In genomic region chr3:42666022-42666421, GRCh38 we compare ENCODE assay signal across 26 cellular contexts. TPM values are rescaled to one million over a fixed set of nuclear protein-coding genes. Genes with fewer than 3 reads are reported as not detected.
DNase-seq lines count a peak whose midpoint lies in the region; ATAC-seq and TF ChIP-seq lines count a peak whose summit lies in the region.
"Had no signal": no experiment of that assay in that cellular context is flagged by ENCODE, and none has a peak within 500 bp of the region (broad histone marks: within the 10 kb centered on the region; RNA-seq: fewer than 3 reads in every experiment).

No MANE protein-coding gene starts in this region.

- no peaks in the 10 kb centered on the region for H3K9me3 Mint-ChIP-seq in activated CD4-positive, alpha-beta memory T cell treated with anti-CD3 and anti-CD28 coated beads, Interleukin-2, amount 10 ng/mL, durations not matched to agents 7 days and 5 days
- H3K9me3 Mint-ChIP-seq in activated CD4-positive, alpha-beta memory T cell treated with anti-CD3 and anti-CD28 coated beads for 36 hours: no peaks in the 10 kb centered on the region
- peaks cover 8% of the 10 kb centered on the region for H3K9me3 Mint-ChIP-seq in nephron progenitor cell
- no peaks in the 10 kb centered on the region for H3K9me3 Mint-ChIP-seq in activated CD8-positive, alpha-beta T cell treated with anti-CD3 and anti-CD28 coated beads for 36 hours
- H3K9me3 Mint-ChIP-seq: activated B cell treated with CpG ODN at 0.5 μM for 24 hours; effector memory CD8-positive, alpha-beta T cell; mesothelial cell of epicardium had no signal

- no peak overlapping the region for H3K4me3 ChIP-seq in coronary artery
- no peak overlapping the region for H3K4me3 ChIP-seq in tibial artery
- H3K4me3 ChIP-seq: hepatocyte, stomach had no signal

- peaks cover 0 to 34% (median 25%) of the 10 kb centered on the region in 4 donors for H3K4me1 ChIP-seq in tibial artery

- no peak overlapping the region for H3K27ac Mint-ChIP-seq in activated CD4-positive, alpha-beta memory T cell treated with anti-CD3 and anti-CD28 coated beads, Interleukin-2, amount 10 ng/mL, durations not matched to agents 7 days and 5 days
- no peak overlapping the region for H3K27ac Mint-ChIP-seq in activated CD4-positive, alpha-beta memory T cell treated with anti-CD3 and anti-CD28 coated beads for 36 hours
- H3K27ac Mint-ChIP-seq in nephron progenitor cell: peak overlapping the region; percentile 81
- no peak overlapping the region for H3K27ac Mint-ChIP-seq in activated CD8-positive, alpha-beta T cell treated with anti-CD3 and anti-CD28 coated beads for 36 hours
- H3K27ac Mint-ChIP-seq: activated B cell treated with CpG ODN at 0.5 μM for 24 hours; effector memory CD8-positive, alpha-beta T cell; mesothelial cell of epicardium had no signal

- DNase-seq in activated CD4-positive, alpha-beta memory T cell treated with anti-CD3 and anti-CD28 coated beads, Interleukin-2, amount 10 ng/mL, durations not matched to agents 7 days and 5 days: peak; percentile 11
- no peak for DNase-seq in activated CD4-positive, alpha-beta memory T cell treated with anti-CD3 and anti-CD28 coated beads for 36 hours
- DNase-seq in coronary artery (ENCODE audit: low spot score) (no peak), nephron progenitor cell (no peak), tibial artery (peak in 1 of 2 donors; percentile 68)
- DNase-seq in activated CD8-positive, alpha-beta T cell treated with anti-CD3 and anti-CD28 coated beads for 36 hours: no peak
- DNase-seq: activated B cell treated with CpG ODN at 0.5 μM for 24 hours; DMS153; effector memory CD8-positive, alpha-beta T cell; Kasumi-1; NCI-H1092 treated with DMSO at 0.1 percent for 48 hours; NCI-H2107; NCI-H510A treated with DMSO at 0.1 percent for 48 hours; retina; SIG-M5; stomach had no signal

- H3K4me1 Mint-ChIP-seq in activated CD4-positive, alpha-beta memory T cell treated with anti-CD3 and anti-CD28 coated beads, Interleukin-2, amount 10 ng/mL, durations not matched to agents 7 days and 5 days: no peaks in the 10 kb centered on the region
- H3K4me1 Mint-ChIP-seq in activated CD4-positive, alpha-beta memory T cell treated with anti-CD3 and anti-CD28 coated beads for 36 hours (ENCODE audit: low read depth): no peaks in the 10 kb centered on the region
- H3K4me1 Mint-ChIP-seq in nephron progenitor cell: peaks cover 15% of the 10 kb centered on the region
- H3K4me1 Mint-ChIP-seq in activated CD8-positive, alpha-beta T cell treated with anti-CD3 and anti-CD28 coated beads for 36 hours (ENCODE audit: low read depth): no peaks in the 10 kb centered on the region
- H3K4me1 Mint-ChIP-seq: mesothelial cell of epicardium, neural crest cell had no signal

- H3K36me3 ChIP-seq in tibial artery: peaks cover 0 to 33% (median 9%) of the 10 kb centered on the region in 3 donors

- no peaks in the 10 kb centered on the region for H3K36me3 Mint-ChIP-seq in activated CD4-positive, alpha-beta memory T cell treated with anti-CD3 and anti-CD28 coated beads, Interleukin-2, amount 10 ng/mL, durations not matched to agents 7 days and 5 days (ENCODE audit: low read depth)
- no peaks in the 10 kb centered on the region for H3K36me3 Mint-ChIP-seq in activated CD4-positive, alpha-beta memory T cell treated with anti-CD3 and anti-CD28 coated beads for 36 hours
- no peaks in the 10 kb centered on the region for H3K36me3 Mint-ChIP-seq in nephron progenitor cell (ENCODE audit: low read depth)
- no peaks in the 10 kb centered on the region for H3K36me3 Mint-ChIP-seq in activated CD8-positive, alpha-beta T cell treated with anti-CD3 and anti-CD28 coated beads for 36 hours (ENCODE audit: low read depth)
- H3K36me3 Mint-ChIP-seq: mesothelial cell of epicardium had no signal

- no peaks in the 10 kb centered on the region for H3K9me3 ChIP-seq in tibial artery
- H3K9me3 ChIP-seq: stomach had no signal

- TF ChIP-seq CTCF in coronary artery (IDR thresholded peaks at IDR 0.05): no peak
- TF ChIP-seq CTCF in nephron progenitor cell (IDR thresholded peaks at IDR 0.05): no peak
- TF ChIP-seq CTCF in tibial artery (IDR thresholded peaks at IDR 0.05): no peak
- TF ChIP-seq CTCF in activated CD8-positive, alpha-beta T cell treated with anti-CD3 and anti-CD28 coated beads for 36 hours (IDR thresholded peaks at IDR 0.05): no peak

- POLR2A ChIA-PET in activated CD4-positive, alpha-beta memory T cell treated with anti-CD3 and anti-CD28 coated beads, Interleukin-2, amount 10 ng/mL, durations not matched to agents 7 days and 5 days (lab: Charles Lee): no interaction called here
- POLR2A ChIA-PET in activated CD4-positive, alpha-beta memory T cell treated with anti-CD3 and anti-CD28 coated beads for 36 hours (lab: Charles Lee): interaction anchor here (0.5 kb wide), 1 partner anchor 35 kb away, joined by 3 read pairs; no protein-coding TSS in a partner anchor
- POLR2A ChIA-PET in activated CD8-positive, alpha-beta T cell treated with anti-CD3 and anti-CD28 coated beads for 36 hours (lab: Charles Lee): interaction anchor here (0.6 kb wide), 1 partner anchor 11 kb away, joined by 3 read pairs; no protein-coding TSS in a partner anchor

- CTCF ChIA-PET in activated CD4-positive, alpha-beta memory T cell treated with anti-CD3 and anti-CD28 coated beads, Interleukin-2, amount 10 ng/mL, durations not matched to agents 7 days and 5 days (lab: Charles Lee): no interaction called here
- CTCF ChIA-PET in activated CD4-positive, alpha-beta memory T cell treated with anti-CD3 and anti-CD28 coated beads for 36 hours (lab: Charles Lee): no interaction called here
- CTCF ChIA-PET in activated CD8-positive, alpha-beta T cell treated with anti-CD3 and anti-CD28 coated beads for 36 hours (lab: Charles Lee): interaction anchor here (1.0 kb wide), 1 partner anchor 46 kb away, joined by 3 read pairs; no protein-coding TSS in a partner anchor

- H3K4me3 Mint-ChIP-seq in activated CD4-positive, alpha-beta memory T cell treated with anti-CD3 and anti-CD28 coated beads, Interleukin-2, amount 10 ng/mL, durations not matched to agents 7 days and 5 days: no peak overlapping the region
- no peak overlapping the region for H3K4me3 Mint-ChIP-seq in activated CD4-positive, alpha-beta memory T cell treated with anti-CD3 and anti-CD28 coated beads for 36 hours
- no peak overlapping the region for H3K4me3 Mint-ChIP-seq in nephron progenitor cell
- H3K4me3 Mint-ChIP-seq in activated CD8-positive, alpha-beta T cell treated with anti-CD3 and anti-CD28 coated beads for 36 hours: no peak overlapping the region
- H3K4me3 Mint-ChIP-seq: activated B cell treated with CpG ODN at 0.5 μM for 24 hours; effector memory CD8-positive, alpha-beta T cell; mesothelial cell of epicardium; neural crest cell had no signal

- intact Hi-C loops in activated CD4-positive, alpha-beta memory T cell treated with anti-CD3 and anti-CD28 coated beads for 36 hours (cut with micrococcal nuclease): no loop called here
- intact Hi-C loops in tibial artery (cut with DNase I; ENCODE audit: low total_unique reads): no loop called here
- intact Hi-C loops in activated CD8-positive, alpha-beta T cell treated with anti-CD3 and anti-CD28 coated beads for 36 hours (cut with micrococcal nuclease): no loop called here

- H3K27ac ChIP-seq in coronary artery: peak overlapping the region; percentile 78 to 81
- peak overlapping the region; percentile 68 to 81 for H3K27ac ChIP-seq in tibial artery
- H3K27ac ChIP-seq: hepatocyte had no signal

- H3K27me3 Mint-ChIP-seq in activated CD4-positive, alpha-beta memory T cell treated with anti-CD3 and anti-CD28 coated beads, Interleukin-2, amount 10 ng/mL, durations not matched to agents 7 days and 5 days: peaks cover 2% of the 10 kb centered on the region
- H3K27me3 Mint-ChIP-seq in activated CD4-positive, alpha-beta memory T cell treated with anti-CD3 and anti-CD28 coated beads for 36 hours: peaks cover 2% of the 10 kb centered on the region
- H3K27me3 Mint-ChIP-seq in nephron progenitor cell (ENCODE audit: low read depth, poor library complexity): peaks cover 3% of the 10 kb centered on the region
- no peaks in the 10 kb centered on the region for H3K27me3 Mint-ChIP-seq in activated CD8-positive, alpha-beta T cell treated with anti-CD3 and anti-CD28 coated beads for 36 hours
- H3K27me3 Mint-ChIP-seq: activated B cell treated with CpG ODN at 0.5 μM for 24 hours had no signal

- no peaks in the 10 kb centered on the region for H3K27me3 ChIP-seq in tibial artery
- H3K27me3 ChIP-seq: hepatocyte, stomach had no signal

- ATAC-seq in GM21737 (IDR thresholded peaks at IDR 0.05; ENCODE audit: unreplicated experiment) (no peak), GM18519 (IDR thresholded peaks at IDR 0.05; ENCODE audit: low FRiP score, unreplicated experiment) (no peak)
- no peak for ATAC-seq in activated CD8-positive, alpha-beta T cell treated with anti-CD3 and anti-CD28 coated beads for 36 hours
- ATAC-seq: effector memory CD8-positive, alpha-beta T cell had no signal

RNA-seq across cellular contexts. Expression of gene ZBTB47, which starts 12.5 kb away (rescaled TPM):
- 1 to 10 TPM in 1 of 2 experiments, under 1 TPM in 1; 0.93 to 1.1 TPM for total RNA-seq in activated CD4-positive, alpha-beta memory T cell treated with anti-CD3 and anti-CD28 coated beads, Interleukin-2, amount 10 ng/mL, durations not matched to agents 7 days and 5 days
- 1 to 10 TPM; 1.0 to 1.1 TPM for total RNA-seq in activated CD4-positive, alpha-beta memory T cell treated with anti-CD3 and anti-CD28 coated beads for 36 hours
- under 1 TPM; 0.43 to 0.45 TPM for total RNA-seq in activated CD8-positive, alpha-beta T cell treated with anti-CD3 and anti-CD28 coated beads for 36 hours

RNA-seq across cellular contexts. Expression of gene KLHL40, which starts 19.3 kb away (rescaled TPM):
- not detected for total RNA-seq in activated CD4-positive, alpha-beta memory T cell treated with anti-CD3 and anti-CD28 coated beads, Interleukin-2, amount 10 ng/mL, durations not matched to agents 7 days and 5 days
- not detected for total RNA-seq in activated CD4-positive, alpha-beta memory T cell treated with anti-CD3 and anti-CD28 coated beads for 36 hours
- not detected for total RNA-seq in activated CD8-positive, alpha-beta T cell treated with anti-CD3 and anti-CD28 coated beads for 36 hours
- total RNA-seq: activated B cell treated with CpG ODN at 0.5 μM for 24 hours; activated CD8-positive, alpha-beta memory T cell treated with anti-CD3 and anti-CD28 coated beads for 36 hours; fibroblast of lung; hepatocyte; HT-29; kidney epithelial cell; mesothelial cell of epicardium; neural crest cell; T-helper 2 cell treated with Interferon-gamma antibody and Interleukin-4, amounts not matched to agents 100 ng/mL and 5 ng/mL, for 36 hours had no signal

RNA-seq across cellular contexts. Expression of gene HHATL, which starts 36.6 kb away (rescaled TPM):
- total RNA-seq in activated CD4-positive, alpha-beta memory T cell treated with anti-CD3 and anti-CD28 coated beads, Interleukin-2, amount 10 ng/mL, durations not matched to agents 7 days and 5 days: under 1 TPM in 1 of 2 experiments, not detected in 1; 0.25 TPM
- total RNA-seq in activated CD4-positive, alpha-beta memory T cell treated with anti-CD3 and anti-CD28 coated beads for 36 hours: not detected
- not detected for total RNA-seq in activated CD8-positive, alpha-beta T cell treated with anti-CD3 and anti-CD28 coated beads for 36 hours
- total RNA-seq: activated B cell treated with CpG ODN at 0.5 μM for 24 hours; activated CD8-positive, alpha-beta memory T cell treated with anti-CD3 and anti-CD28 coated beads for 36 hours; fibroblast of lung; hepatocyte; HT-29; kidney epithelial cell; mesothelial cell of epicardium; neural crest cell; stomach; T-helper 2 cell treated with Interferon-gamma antibody and Interleukin-4, amounts not matched to agents 100 ng/mL and 5 ng/mL, for 36 hours had no signal
